Comparison of ENCODE assay signal across 1 cellular context in the genomic region with DNA sequence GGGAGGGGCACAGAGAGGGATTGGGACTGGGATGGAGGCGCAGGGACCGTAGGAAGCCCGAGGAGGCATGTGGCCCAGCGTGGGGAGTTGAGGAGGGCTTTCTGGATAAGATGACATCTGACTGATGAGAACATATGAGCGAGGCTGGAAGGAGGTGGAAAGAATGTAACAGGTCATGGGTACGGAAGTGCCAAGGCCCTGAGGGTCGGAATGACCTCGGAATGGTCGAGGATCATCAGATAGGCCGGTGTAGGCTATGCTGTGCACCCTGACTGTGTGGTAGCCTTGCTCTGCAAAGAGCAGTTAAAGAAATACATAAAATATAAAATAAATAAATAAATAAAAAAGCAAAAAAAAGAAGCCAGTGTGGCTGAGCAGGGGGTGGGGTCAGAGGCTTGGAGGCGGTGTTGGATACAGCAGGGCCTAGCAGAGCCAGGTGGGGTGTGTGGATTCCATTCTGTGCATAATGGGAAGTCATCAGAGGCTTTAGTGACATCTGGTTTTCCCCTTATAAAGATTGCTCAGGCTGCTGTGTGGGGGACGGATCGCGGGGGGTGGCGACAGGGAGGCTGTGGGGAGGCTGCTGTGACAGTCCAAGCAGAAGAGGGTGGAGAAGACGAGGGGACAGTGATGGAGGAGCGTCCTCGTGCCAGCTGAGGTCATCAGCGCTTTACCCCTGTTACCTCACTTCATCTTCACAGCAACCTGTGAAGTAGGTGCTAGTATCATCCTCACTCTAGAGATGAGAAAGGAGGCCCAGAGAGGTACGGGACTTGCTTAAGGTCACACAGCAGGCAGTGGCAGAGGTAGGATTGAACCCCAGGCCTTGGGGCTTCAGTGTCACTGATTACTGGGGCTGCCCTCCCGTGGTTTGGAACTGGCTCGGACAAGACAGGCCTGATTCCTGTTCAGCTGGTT.
TF ChIP-seq lines count a peak whose summit lies in the region.

No MANE protein-coding gene starts in this region.

TF ChIP-seq in WTC11, 78 proteins besides CTCF, POLR2A, EP300 and RAD21 (continued from another document):
- TF ChIP-seq, protein P1, sequence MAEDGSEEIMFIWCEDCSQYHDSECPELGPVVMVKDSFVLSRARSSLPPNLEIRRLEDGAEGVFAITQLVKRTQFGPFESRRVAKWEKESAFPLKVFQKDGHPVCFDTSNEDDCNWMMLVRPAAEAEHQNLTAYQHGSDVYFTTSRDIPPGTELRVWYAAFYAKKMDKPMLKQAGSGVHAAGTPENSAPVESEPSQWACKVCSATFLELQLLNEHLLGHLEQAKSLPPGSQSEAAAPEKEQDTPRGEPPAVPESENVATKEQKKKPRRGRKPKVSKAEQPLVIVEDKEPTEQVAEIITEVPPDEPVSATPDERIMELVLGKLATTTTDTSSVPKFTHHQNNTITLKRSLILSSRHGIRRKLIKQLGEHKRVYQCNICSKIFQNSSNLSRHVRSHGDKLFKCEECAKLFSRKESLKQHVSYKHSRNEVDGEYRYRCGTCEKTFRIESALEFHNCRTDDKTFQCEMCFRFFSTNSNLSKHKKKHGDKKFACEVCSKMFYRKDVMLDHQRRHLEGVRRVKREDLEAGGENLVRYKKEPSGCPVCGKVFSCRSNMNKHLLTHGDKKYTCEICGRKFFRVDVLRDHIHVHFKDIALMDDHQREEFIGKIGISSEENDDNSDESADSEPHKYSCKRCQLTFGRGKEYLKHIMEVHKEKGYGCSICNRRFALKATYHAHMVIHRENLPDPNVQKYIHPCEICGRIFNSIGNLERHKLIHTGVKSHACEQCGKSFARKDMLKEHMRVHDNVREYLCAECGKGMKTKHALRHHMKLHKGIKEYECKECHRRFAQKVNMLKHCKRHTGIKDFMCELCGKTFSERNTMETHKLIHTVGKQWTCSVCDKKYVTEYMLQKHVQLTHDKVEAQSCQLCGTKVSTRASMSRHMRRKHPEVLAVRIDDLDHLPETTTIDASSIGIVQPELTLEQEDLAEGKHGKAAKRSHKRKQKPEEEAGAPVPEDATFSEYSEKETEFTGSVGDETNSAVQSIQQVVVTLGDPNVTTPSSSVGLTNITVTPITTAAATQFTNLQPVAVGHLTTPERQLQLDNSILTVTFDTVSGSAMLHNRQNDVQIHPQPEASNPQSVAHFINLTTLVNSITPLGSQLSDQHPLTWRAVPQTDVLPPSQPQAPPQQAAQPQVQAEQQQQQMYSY (CRISPR knock-in tag; IDR thresholded peaks at IDR 0.05) = no peak
